Comparison of ENCODE assay signal across 11 cellular contexts in the genomic region with DNA sequence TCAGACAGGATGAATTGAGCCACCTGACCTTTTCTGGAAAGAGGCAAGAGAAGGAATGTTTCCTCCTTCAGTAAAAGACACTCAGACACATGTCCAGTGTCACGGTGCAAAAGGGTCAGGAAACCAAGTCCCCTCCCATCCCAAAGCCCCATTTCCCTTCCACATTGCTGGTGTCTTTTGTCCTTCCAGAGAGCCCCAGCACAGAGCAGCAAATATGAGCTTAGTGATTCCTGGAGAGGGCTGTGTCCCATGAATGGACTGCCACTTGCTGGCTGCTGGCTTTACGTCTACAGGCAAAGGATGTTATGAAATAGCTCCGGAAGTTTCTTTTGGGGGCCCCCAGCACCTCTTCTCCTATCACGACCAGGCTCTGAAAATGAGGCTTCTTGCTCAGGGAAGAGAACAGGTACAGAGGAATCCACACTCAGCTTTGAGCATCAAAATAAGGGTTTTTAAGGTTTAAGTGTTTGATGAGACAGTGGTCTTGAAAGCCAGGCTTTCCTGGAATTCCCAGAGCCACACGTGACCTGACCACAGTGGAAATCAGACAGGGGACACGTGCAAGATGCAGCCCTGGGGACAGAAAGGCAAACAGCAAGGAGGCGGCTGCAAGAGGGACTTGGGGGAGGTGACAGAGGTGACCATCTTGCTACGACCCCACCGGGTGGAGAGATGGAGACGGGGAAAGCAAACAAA. TPM values are rescaled to one million over a fixed set of nuclear protein-coding genes. Genes with fewer than 3 reads are reported as not detected.
DNase-seq lines count a peak whose midpoint lies in the region; ATAC-seq and TF ChIP-seq lines count a peak whose summit lies in the region.
"Had no signal": no experiment of that assay in that cellular context is flagged by ENCODE, and none has a peak within 500 bp of the region (broad histone marks: within the 10 kb centered on the region; RNA-seq: fewer than 3 reads in every experiment).

No MANE protein-coding gene starts in this region.

- no peaks in the 10 kb centered on the region for H3K9me3 ChIP-seq in WERI-Rb-1 (ENCODE audit: severe bottlenecking)
- no peaks in the 10 kb centered on the region for H3K9me3 ChIP-seq in right atrium auricular region
- no peaks in the 10 kb centered on the region for H3K9me3 ChIP-seq in prostate gland

- 86% methylated on average over 10 of the region's 10 CpGs for WGBS in prostate gland

- TF ChIP-seq POLR2A in prostate gland (IDR thresholded peaks at IDR 0.05) = no peak

- TF ChIP-seq CTCF in WERI-Rb-1 (IDR thresholded peaks at IDR 0.05; ENCODE audit: low read depth, low read length) (no peak), right atrium auricular region (IDR thresholded peaks at IDR 0.05) (no peak), prostate gland (IDR thresholded peaks at IDR 0.05) (no peak)

- ATAC-seq in HG02798 (IDR thresholded peaks at IDR 0.05; ENCODE audit: poor library complexity, unreplicated experiment) (no peak), HG02970 (IDR thresholded peaks at IDR 0.05; ENCODE audit: low FRiP score, unreplicated experiment) (no peak)

- H3K36me3 ChIP-seq in WERI-Rb-1 (no peaks in the 10 kb centered on the region), right atrium auricular region (no peaks in the 10 kb centered on the region), prostate gland (no peaks in the 10 kb centered on the region)

- H3K4me1 ChIP-seq in right atrium auricular region = peaks cover 0 to 21% of the 10 kb centered on the region in 2 donors
- peaks cover 7% of the 10 kb centered on the region for H3K4me1 ChIP-seq in prostate gland (replicated peaks)

- no peak overlapping the region for H3K4me3 ChIP-seq in WERI-Rb-1 (ENCODE audit: low read depth, low read length)
- no peak overlapping the region for H3K4me3 ChIP-seq in right atrium auricular region
- H3K4me3 ChIP-seq in prostate gland = no peak overlapping the region

- H3K27me3 ChIP-seq in WERI-Rb-1 (ENCODE audit: insufficient read depth, low read depth, severe bottlenecking) = no peaks in the 10 kb centered on the region
- H3K27me3 ChIP-seq in right atrium auricular region = no peaks in the 10 kb centered on the region
- H3K27me3 ChIP-seq in prostate gland (replicated peaks; ENCODE audit: insufficient read depth) = no peaks in the 10 kb centered on the region

- DNase-seq in GF-D8 (lab: John Stamatoyannopoulos, UW) = peak; percentile 35
- no peak for DNase-seq in WERI-Rb-1
- DNase-seq in right atrium auricular region (ENCODE audit: low spot score) = no peak
- DNase-seq in prostate gland (ENCODE audit: low spot score) = no peak
- no peak for DNase-seq in SW480 (ENCODE audit: low spot score)
- no peak for DNase-seq in HPDE6-E6E7 (ENCODE audit: extremely low spot score)
- DNase-seq: activated CD8-positive, alpha-beta memory T cell treated with anti-CD3 and anti-CD28 coated beads, Interleukin-2, amount 50 U/mL, for 48 hours; central memory CD4-positive, alpha-beta T cell; stimulated activated CD4-positive, alpha-beta T cell treated with anti-CD3 and anti-CD28 coated beads, Interleukin-4, amount 100 ng/mL, for 1 hour had no signal

- intact Hi-C loops in prostate gland (cut with DNase I) = loop anchor here (10.0 kb wide), 1 partner anchor 438 kb away; no protein-coding TSS in a partner anchor

- peak overlapping the region; percentile 96 for H3K27ac ChIP-seq in WERI-Rb-1
- H3K27ac ChIP-seq in right atrium auricular region = peak overlapping the region; percentile 32 to 63
- H3K27ac ChIP-seq in prostate gland = peak overlapping the region; percentile 29 to 43

RNA-seq across cellular contexts. Expression of gene ZDHHC7, which starts 58.1 kb away (rescaled TPM):
- total RNA-seq in right atrium auricular region = 10 to 100 TPM; 36.0 to 48.7 TPM
- total RNA-seq in prostate gland = 10 to 100 TPM; 64.6 TPM

Comparison
In these comparisons a context has a peak if more than half of its experiments do, and no peak if none do; other contexts are left out.
1. H3K27ac ChIP-seq: peak in every context shown above with its lines; median percentile 96 in WERI-Rb-1; 48 in right atrium auricular region; 36 in prostate gland.